In genomic region chr15:82045892-82046667, GRCh38 we compare ENCODE assay signal across 8 cellular contexts. TPM values are rescaled to one million over a fixed set of nuclear protein-coding genes. Genes with fewer than 3 reads are reported as not detected.
DNase-seq lines count a peak whose midpoint lies in the region; ATAC-seq and TF ChIP-seq lines count a peak whose summit lies in the region.

Gene MEX3B, minus strand, starts transcription at chr15:82046018. Its CDS starts 313 bp downstream, at chr15:82045705.

- peak; percentile 70 for ATAC-seq in GM21717 (IDR thresholded peaks at IDR 0.05; ENCODE audit: unreplicated experiment)

- peak within 1 kb of the TSS; percentile 78 for H3K4me3 ChIP-seq in epithelial cell of proximal tubule (ENCODE audit: low read depth, low read length)

- no peak for TF ChIP-seq EP300 in Ishikawa (IDR thresholded peaks at IDR 0.05; ENCODE audit: borderline replicate concordance)

- TF ChIP-seq RAD21 in Ishikawa (IDR thresholded peaks at IDR 0.05; ENCODE audit: low read depth): no peak

- no peak for TF ChIP-seq CTCF in epithelial cell of proximal tubule (conservative IDR thresholded peaks at IDR 0.05; ENCODE audit: low read depth, low read length)

- peak; percentile 92 for DNase-seq in D341Med (ENCODE audit: low spot score)
- DNase-seq in OCI-M2 (lab: John Stamatoyannopoulos, UW; ENCODE audit: unreplicated experiment): peak; percentile 38
- peak; percentile 85 for DNase-seq in activated T-cell treated with anti-CD3 and anti-CD28 coated beads, Interleukin-2, amount 50 U/mL, for 1 hour
- peak; percentile 63 for DNase-seq in epithelial cell of proximal tubule (ENCODE audit: low read depth)
- DNase-seq in mucosa of gallbladder (ENCODE audit: low spot score): peak; percentile 97
- peak; percentile 42 to 65 for DNase-seq in stimulated activated CD8-positive, alpha-beta memory T cell treated with anti-CD3 and anti-CD28 coated beads, Interleukin-4, amount 100 ng/mL, for 1 hour (ENCODE audit: low read depth in 2 of 2, low spot score in 1 of 2)

TF ChIP-seq in Ishikawa, 13 proteins besides CTCF, POLR2A, EP300 and RAD21:
- TF ChIP-seq TAF1 (IDR thresholded peaks at IDR 0.05; ENCODE audit: low read depth) (peak; percentile 21; the same call in 1 of the 2 replicates), TEAD4 (IDR thresholded peaks at IDR 0.05) (no peak), CREB1 (IDR thresholded peaks at IDR 0.05; ENCODE audit: low read depth) (peak; percentile 37; the same call in 1 of the 2 replicates), ZBTB7A (IDR thresholded peaks at IDR 0.05; ENCODE audit: low read depth) (no peak), FOXM1 (IDR thresholded peaks at IDR 0.05; ENCODE audit: borderline replicate concordance, low read depth) (no peak), EGR1 (IDR thresholded peaks at IDR 0.05) (peak; percentile 82), YY1 (IDR thresholded peaks at IDR 0.05; ENCODE audit: low read depth) (no peak), REST (IDR thresholded peaks at IDR 0.05; ENCODE audit: low read depth) (no peak), CEBPB (IDR thresholded peaks at IDR 0.05) (no peak), USF1 (IDR thresholded peaks at IDR 0.05) (no peak), TCF12 (IDR thresholded peaks at IDR 0.05; ENCODE audit: low read depth) (peak; percentile 29; the same call in 1 of the 2 replicates), NFIC (IDR thresholded peaks at IDR 0.05) (no peak)
- TF ChIP-seq, protein P1, sequence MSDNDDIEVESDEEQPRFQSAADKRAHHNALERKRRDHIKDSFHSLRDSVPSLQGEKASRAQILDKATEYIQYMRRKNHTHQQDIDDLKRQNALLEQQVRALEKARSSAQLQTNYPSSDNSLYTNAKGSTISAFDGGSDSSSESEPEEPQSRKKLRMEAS (IDR thresholded peaks at IDR 0.05): peak; percentile 24; the same call in 1 of the 2 replicates
TF ChIP-seq in Ishikawa: peak in this region for 5.

RNA-seq across cellular contexts. Expression of gene MEX3B, which starts in this region (rescaled TPM):
- 4.7 and 4.9 TPM in 2 replicates for total RNA-seq in epithelial cell of proximal tubule
- total RNA-seq in mucosa of gallbladder: 4.1 TPM

Comparison
In these comparisons a context has a peak if more than half of its experiments do, and no peak if none do; other contexts are left out.
1. Peak in every context shown above with its lines: DNase-seq, ATAC-seq and H3K4me3 ChIP-seq.
2. DNase-seq: peak in every context shown above with its lines; median percentile 97 in mucosa of gallbladder; 92 in D341Med; 85 in activated T-cell treated with anti-CD3 and anti-CD28 coated beads, Interleukin-2, amount 50 U/mL, for 1 hour; 63 in epithelial cell of proximal tubule; 54 in stimulated activated CD8-positive, alpha-beta memory T cell treated with anti-CD3 and anti-CD28 coated beads, Interleukin-4, amount 100 ng/mL, for 1 hour; 38 in OCI-M2.